In the genomic region with DNA sequence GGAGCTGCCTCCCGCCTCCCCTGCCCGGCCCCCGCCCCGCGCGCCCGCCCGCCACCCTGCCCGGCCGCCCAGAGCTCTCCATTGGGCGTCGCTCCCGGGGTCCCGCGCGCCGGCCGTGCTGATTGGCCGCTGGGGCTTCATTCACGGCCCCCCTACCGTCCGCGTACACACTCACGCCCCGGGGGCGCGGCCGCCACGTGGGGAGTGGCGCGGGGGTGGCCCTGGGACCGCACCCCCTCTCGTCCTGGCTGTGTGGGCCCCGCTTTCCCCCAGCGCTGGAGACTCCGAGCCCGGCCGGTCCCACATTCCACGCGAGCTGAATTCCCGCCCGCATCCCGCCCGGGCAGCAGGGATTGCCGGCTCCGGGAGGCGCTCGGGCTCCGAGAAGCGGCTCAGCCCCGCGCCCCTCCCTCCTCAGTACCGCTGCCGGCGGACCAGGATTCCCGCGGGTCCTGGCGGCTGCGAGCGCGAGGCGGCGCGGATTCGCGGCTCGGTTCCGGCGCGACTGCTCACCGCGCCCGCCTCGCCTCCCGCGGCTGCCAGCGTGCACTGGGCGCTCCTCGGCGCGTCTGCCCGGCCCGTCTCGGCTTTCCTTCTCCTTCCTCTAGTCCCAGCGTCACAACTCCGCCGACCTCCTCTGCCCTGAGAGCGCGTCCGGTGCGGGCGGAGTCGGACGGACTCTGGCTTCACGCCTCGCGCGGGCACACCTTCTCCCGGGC, we compare ENCODE assay signal across 1 cellular context.
TF ChIP-seq lines count a peak whose summit lies in the region.

No MANE protein-coding gene starts in this region.

TF ChIP-seq in HEK293, 187 proteins besides CTCF, POLR2A, EP300 and RAD21 (continued from another document):
- TF ChIP-seq MZF1 (tag by site-specific recombination; IDR thresholded peaks at IDR 0.05; ENCODE audit: borderline replicate concordance) (no peak), ZNF837 (tag by site-specific recombination; IDR thresholded peaks at IDR 0.05) (no peak), ZNF138 (tag by site-specific recombination; IDR thresholded peaks at IDR 0.05; ENCODE audit: borderline replicate concordance) (no peak), MEIS1 (CRISPR knock-in tag; IDR thresholded peaks at IDR 0.05; ENCODE audit: borderline replicate concordance) (no peak), ZIC2 (tag by site-specific recombination; IDR thresholded peaks at IDR 0.05) (peak; percentile 97), ZFP37 (tag by site-specific recombination; IDR thresholded peaks at IDR 0.05) (no peak), TCF7L2 (IDR thresholded peaks at IDR 0.05; ENCODE audit: borderline replicate concordance, low read depth, low read length) (no peak), ZBTB7A (tag by site-specific recombination; IDR thresholded peaks at IDR 0.05; ENCODE audit: low read depth) (peak; percentile 78; the same call in 1 of the 2 replicates), ZNF791 (tag by site-specific recombination; IDR thresholded peaks at IDR 0.05) (no peak), ZNF175 (tag by site-specific recombination; IDR thresholded peaks at IDR 0.05) (no peak), ZNF585B (tag by site-specific recombination; IDR thresholded peaks at IDR 0.05) (no peak), ZNF629 (tag by site-specific recombination; IDR thresholded peaks at IDR 0.05) (peak; percentile 43; the same call in 1 of the 2 replicates), ZNF701 (tag by site-specific recombination; IDR thresholded peaks at IDR 0.05) (no peak), OVOL3 (tag by site-specific recombination; IDR thresholded peaks at IDR 0.05) (no peak), ZNF423 (tag by site-specific recombination; IDR thresholded peaks at IDR 0.05) (peak; percentile 58), ZBTB20 (tag by site-specific recombination; IDR thresholded peaks at IDR 0.05) (peak; percentile 79), GLIS2 (tag by site-specific recombination; IDR thresholded peaks at IDR 0.05) (peak; percentile 99), ZNF221 (tag by site-specific recombination; IDR thresholded peaks at IDR 0.05; ENCODE audit: borderline replicate concordance) (no peak), ZSCAN16 (tag by site-specific recombination; IDR thresholded peaks at IDR 0.05) (no peak), SP3 (tag by site-specific recombination; IDR thresholded peaks at IDR 0.05) (peak; percentile 88), ZNF660 (tag by site-specific recombination; IDR thresholded peaks at IDR 0.05) (0 out of 2 replicates have a peak, but pooled peaks have one; percentile 52), ZNF426 (tag by site-specific recombination; IDR thresholded peaks at IDR 0.05) (no peak), ZNF548 (tag by site-specific recombination; IDR thresholded peaks at IDR 0.05) (no peak), ZNF404 (tag by site-specific recombination; IDR thresholded peaks at IDR 0.05) (no peak), ZNF610 (tag by site-specific recombination; IDR thresholded peaks at IDR 0.05; ENCODE audit: borderline replicate concordance) (0 out of 2 replicates have a peak, but pooled peaks have one; percentile 33), YY1 (tag by site-specific recombination; IDR thresholded peaks at IDR 0.05) (no peak), ZNF274 (IDR thresholded peaks at IDR 0.05; ENCODE audit: low read length) (no peak), ZNF274 (tag by site-specific recombination; IDR thresholded peaks at IDR 0.05; ENCODE audit: borderline replicate concordance) (no peak), FEZF1 (tag by site-specific recombination; IDR thresholded peaks at IDR 0.05) (no peak), ZBTB17 (tag by site-specific recombination; IDR thresholded peaks at IDR 0.05) (peak; percentile 59), ZEB2 (tag by site-specific recombination; IDR thresholded peaks at IDR 0.05) (peak; percentile 45; the same call in 1 of the 2 replicates), ZNF76 (tag by site-specific recombination; IDR thresholded peaks at IDR 0.05; ENCODE audit: borderline replicate concordance, low read depth) (peak; percentile 72; the same call in 1 of the 2 replicates), ZNF785 (tag by site-specific recombination; IDR thresholded peaks at IDR 0.05) (no peak)
- TF ChIP-seq, protein P1, sequence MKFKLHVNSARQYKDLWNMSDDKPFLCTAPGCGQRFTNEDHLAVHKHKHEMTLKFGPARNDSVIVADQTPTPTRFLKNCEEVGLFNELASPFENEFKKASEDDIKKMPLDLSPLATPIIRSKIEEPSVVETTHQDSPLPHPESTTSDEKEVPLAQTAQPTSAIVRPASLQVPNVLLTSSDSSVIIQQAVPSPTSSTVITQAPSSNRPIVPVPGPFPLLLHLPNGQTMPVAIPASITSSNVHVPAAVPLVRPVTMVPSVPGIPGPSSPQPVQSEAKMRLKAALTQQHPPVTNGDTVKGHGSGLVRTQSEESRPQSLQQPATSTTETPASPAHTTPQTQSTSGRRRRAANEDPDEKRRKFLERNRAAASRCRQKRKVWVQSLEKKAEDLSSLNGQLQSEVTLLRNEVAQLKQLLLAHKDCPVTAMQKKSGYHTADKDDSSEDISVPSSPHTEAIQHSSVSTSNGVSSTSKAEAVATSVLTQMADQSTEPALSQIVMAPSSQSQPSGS (tag by site-specific recombination; IDR thresholded peaks at IDR 0.05; ENCODE audit: low read depth): no peak
- TF ChIP-seq, protein P2, sequence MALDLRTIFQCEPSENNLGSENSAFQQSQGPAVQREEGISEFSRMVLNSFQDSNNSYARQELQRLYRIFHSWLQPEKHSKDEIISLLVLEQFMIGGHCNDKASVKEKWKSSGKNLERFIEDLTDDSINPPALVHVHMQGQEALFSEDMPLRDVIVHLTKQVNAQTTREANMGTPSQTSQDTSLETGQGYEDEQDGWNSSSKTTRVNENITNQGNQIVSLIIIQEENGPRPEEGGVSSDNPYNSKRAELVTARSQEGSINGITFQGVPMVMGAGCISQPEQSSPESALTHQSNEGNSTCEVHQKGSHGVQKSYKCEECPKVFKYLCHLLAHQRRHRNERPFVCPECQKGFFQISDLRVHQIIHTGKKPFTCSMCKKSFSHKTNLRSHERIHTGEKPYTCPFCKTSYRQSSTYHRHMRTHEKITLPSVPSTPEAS (tag by site-specific recombination; IDR thresholded peaks at IDR 0.05): no peak
- TF ChIP-seq, protein P3, sequence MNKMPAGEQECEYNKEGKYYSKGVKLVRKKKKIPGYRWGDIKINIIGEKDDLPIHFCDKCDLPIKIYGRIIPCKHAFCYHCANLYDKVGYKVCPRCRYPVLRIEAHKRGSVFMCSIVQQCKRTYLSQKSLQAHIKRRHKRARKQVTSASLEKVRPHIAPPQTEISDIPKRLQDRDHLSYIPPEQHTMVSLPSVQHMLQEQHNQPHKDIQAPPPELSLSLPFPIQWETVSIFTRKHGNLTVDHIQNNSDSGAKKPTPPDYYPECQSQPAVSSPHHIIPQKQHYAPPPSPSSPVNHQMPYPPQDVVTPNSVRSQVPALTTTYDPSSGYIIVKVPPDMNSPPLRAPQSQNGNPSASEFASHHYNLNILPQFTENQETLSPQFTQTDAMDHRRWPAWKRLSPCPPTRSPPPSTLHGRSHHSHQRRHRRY (tag by site-specific recombination; IDR thresholded peaks at IDR 0.05): no peak
